In the genomic region with DNA sequence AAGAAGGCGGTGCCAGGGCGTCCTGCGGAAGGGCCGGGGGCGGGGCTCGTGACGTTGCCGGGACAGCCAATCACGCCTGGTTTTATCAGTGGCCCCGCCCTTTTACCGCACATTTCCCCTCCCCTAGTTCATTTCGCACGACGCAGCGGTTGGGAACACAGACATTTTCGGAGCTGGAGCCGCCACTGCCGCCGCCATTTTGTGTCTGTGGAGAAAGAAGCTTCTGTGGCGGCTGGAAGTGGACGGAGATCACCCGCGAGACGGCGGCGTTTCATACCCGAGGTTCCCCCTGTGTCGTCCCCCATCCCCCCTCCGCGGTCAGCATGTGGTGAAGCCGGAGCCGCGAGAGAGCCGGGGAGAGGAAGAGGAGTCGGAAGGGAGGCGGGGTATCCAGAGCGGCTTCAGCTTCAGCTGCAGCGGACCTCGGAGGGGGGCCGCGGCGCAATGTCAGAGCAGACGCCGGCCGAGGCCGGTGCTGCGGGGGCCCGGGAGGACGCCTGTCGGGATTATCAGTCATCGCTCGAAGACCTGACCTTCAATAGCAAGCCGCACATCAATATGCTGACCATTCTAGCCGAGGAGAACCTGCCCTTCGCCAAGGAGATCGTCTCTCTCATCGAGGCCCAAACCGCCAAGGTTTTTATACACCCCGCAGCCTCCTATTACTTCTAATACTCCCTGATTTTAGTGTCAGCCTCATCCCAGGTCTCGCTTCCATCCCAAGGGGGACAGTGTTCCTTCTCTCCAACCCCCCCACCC, we compare ENCODE assay signal across 1 cellular context.
TF ChIP-seq lines count a peak whose summit lies in the region.

A gene with protein sequence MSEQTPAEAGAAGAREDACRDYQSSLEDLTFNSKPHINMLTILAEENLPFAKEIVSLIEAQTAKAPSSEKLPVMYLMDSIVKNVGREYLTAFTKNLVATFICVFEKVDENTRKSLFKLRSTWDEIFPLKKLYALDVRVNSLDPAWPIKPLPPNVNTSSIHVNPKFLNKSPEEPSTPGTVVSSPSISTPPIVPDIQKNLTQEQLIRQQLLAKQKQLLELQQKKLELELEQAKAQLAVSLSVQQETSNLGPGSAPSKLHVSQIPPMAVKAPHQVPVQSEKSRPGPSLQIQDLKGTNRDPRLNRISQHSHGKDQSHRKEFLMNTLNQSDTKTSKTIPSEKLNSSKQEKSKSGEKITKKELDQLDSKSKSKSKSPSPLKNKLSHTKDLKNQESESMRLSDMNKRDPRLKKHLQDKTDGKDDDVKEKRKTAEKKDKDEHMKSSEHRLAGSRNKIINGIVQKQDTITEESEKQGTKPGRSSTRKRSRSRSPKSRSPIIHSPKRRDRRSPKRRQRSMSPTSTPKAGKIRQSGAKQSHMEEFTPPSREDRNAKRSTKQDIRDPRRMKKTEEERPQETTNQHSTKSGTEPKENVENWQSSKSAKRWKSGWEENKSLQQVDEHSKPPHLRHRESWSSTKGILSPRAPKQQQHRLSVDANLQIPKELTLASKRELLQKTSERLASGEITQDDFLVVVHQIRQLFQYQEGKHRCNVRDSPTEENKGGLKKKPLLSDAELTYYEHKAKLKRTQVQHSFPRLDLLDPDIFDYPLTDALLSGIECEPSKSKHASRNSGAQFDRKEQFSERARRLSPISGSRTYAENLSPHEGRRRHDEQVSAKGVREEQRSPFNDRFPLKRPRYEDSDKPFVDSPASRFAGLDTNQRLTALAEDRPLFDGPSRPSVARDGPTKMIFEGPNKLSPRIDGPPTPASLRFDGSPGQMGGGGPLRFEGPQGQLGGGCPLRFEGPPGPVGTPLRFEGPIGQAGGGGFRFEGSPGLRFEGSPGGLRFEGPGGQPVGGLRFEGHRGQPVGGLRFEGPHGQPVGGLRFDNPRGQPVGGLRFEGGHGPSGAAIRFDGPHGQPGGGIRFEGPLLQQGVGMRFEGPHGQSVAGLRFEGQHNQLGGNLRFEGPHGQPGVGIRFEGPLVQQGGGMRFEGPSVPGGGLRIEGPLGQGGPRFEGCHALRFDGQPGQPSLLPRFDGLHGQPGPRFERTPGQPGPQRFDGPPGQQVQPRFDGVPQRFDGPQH (N-terminal part only) (plus strand): TSS at position 136 of the 759 bp plus-strand sequence. CDS start 309 bp downstream, at position 445.

TF ChIP-seq in K562, 482 proteins besides CTCF, POLR2A, EP300 and RAD21 (continued from another document and continues in another):
- TF ChIP-seq, protein P1, sequence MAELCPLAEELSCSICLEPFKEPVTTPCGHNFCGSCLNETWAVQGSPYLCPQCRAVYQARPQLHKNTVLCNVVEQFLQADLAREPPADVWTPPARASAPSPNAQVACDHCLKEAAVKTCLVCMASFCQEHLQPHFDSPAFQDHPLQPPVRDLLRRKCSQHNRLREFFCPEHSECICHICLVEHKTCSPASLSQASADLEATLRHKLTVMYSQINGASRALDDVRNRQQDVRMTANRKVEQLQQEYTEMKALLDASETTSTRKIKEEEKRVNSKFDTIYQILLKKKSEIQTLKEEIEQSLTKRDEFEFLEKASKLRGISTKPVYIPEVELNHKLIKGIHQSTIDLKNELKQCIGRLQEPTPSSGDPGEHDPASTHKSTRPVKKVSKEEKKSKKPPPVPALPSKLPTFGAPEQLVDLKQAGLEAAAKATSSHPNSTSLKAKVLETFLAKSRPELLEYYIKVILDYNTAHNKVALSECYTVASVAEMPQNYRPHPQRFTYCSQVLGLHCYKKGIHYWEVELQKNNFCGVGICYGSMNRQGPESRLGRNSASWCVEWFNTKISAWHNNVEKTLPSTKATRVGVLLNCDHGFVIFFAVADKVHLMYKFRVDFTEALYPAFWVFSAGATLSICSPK (IDR thresholded peaks at IDR 0.05; ENCODE audit: borderline replicate concordance), result no peak
- TF ChIP-seq, protein P2, sequence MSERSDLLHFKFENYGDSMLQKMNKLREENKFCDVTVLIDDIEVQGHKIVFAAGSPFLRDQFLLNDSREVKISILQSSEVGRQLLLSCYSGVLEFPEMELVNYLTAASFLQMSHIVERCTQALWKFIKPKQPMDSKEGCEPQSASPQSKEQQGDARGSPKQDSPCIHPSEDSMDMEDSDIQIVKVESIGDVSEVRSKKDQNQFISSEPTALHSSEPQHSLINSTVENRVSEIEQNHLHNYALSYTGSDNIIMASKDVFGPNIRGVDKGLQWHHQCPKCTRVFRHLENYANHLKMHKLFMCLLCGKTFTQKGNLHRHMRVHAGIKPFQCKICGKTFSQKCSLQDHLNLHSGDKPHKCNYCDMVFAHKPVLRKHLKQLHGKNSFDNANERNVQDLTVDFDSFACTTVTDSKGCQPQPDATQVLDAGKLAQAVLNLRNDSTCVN (CRISPR knock-in tag; IDR thresholded peaks at IDR 0.05), result peak; percentile 73; the same call in 1 of the 2 replicates
- peak; percentile 37; the same call in 1 of the 2 replicates for TF ChIP-seq MYBL2 (IDR thresholded peaks at IDR 0.05; ENCODE audit: low read depth)
- no peak for TF ChIP-seq MYBL2 (CRISPR knock-in tag; IDR thresholded peaks at IDR 0.05; ENCODE audit: borderline replicate concordance)
- TF ChIP-seq NR2F6 (CRISPR knock-in tag; IDR thresholded peaks at IDR 0.05), result 0 out of 2 replicates have a peak, but pooled peaks have one; percentile 14
- TF ChIP-seq NCOA6 (IDR thresholded peaks at IDR 0.05), result no peak
- TF ChIP-seq SP1 (CRISPR knock-in tag; IDR thresholded peaks at IDR 0.05), result peak; percentile 96
- TF ChIP-seq ZNF175 (CRISPR knock-in tag; IDR thresholded peaks at IDR 0.05; ENCODE audit: low read depth), result no peak
- no peak for TF ChIP-seq ZNF41 (CRISPR knock-in tag; conservative IDR thresholded peaks at IDR 0.05)
- peak; percentile 49 for TF ChIP-seq NCOR1 (IDR thresholded peaks at IDR 0.05)
- TF ChIP-seq PHF8 (IDR thresholded peaks at IDR 0.05; ENCODE audit: borderline replicate concordance, low read length), result peak; percentile 73
- TF ChIP-seq HDGF (IDR thresholded peaks at IDR 0.05), result no peak
- no peak for TF ChIP-seq SLC30A9 (CRISPR knock-in tag; IDR thresholded peaks at IDR 0.05)
- no peak for TF ChIP-seq ZBTB17 (CRISPR knock-in tag; IDR thresholded peaks at IDR 0.05)
- TF ChIP-seq, protein P3, sequence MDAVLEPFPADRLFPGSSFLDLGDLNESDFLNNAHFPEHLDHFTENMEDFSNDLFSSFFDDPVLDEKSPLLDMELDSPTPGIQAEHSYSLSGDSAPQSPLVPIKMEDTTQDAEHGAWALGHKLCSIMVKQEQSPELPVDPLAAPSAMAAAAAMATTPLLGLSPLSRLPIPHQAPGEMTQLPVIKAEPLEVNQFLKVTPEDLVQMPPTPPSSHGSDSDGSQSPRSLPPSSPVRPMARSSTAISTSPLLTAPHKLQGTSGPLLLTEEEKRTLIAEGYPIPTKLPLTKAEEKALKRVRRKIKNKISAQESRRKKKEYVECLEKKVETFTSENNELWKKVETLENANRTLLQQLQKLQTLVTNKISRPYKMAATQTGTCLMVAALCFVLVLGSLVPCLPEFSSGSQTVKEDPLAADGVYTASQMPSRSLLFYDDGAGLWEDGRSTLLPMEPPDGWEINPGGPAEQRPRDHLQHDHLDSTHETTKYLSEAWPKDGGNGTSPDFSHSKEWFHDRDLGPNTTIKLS (IDR thresholded peaks at IDR 0.05; ENCODE audit: borderline replicate concordance, low read depth), result no peak
- TF ChIP-seq CEBPB (tag; IDR thresholded peaks at IDR 0.05), result no peak
- TF ChIP-seq TAF1 (IDR thresholded peaks at IDR 0.05; ENCODE audit: control insufficient read depth, extremely low read depth, insufficient read depth, low read length, severe bottlenecking), result peak; percentile 99
- TF ChIP-seq, protein P4, sequence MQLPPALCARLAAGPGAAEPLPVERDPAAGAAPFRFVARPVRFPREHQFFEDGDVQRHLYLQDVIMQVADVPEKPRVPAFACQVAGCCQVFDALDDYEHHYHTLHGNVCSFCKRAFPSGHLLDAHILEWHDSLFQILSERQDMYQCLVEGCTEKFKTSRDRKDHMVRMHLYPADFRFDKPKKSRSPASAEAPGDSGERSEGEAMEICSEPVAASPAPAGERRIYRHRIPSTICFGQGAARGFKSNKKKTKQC (CRISPR knock-in tag; IDR thresholded peaks at IDR 0.05), result 0 out of 2 replicates have a peak, but pooled peaks have one; percentile 24
- no peak for TF ChIP-seq MEF2A (IDR thresholded peaks at IDR 0.05; ENCODE audit: control insufficient read depth, low read depth, low read length)
- 0 out of 2 replicates have a peak, but pooled peaks have one; percentile 7 for TF ChIP-seq ARID2 (IDR thresholded peaks at IDR 0.05)
- TF ChIP-seq ZNF79 (CRISPR knock-in tag; IDR thresholded peaks at IDR 0.05; ENCODE audit: low read depth), result no peak
- TF ChIP-seq PTBP1 (IDR thresholded peaks at IDR 0.05; ENCODE audit: low read depth, low read length), result no peak
- TF ChIP-seq NEUROD1 (IDR thresholded peaks at IDR 0.05; ENCODE audit: borderline replicate concordance, low read depth, low read length, partially characterized antibody), result no peak
- no peak for TF ChIP-seq TRIM24 (IDR thresholded peaks at IDR 0.05)
- TF ChIP-seq, protein P5, sequence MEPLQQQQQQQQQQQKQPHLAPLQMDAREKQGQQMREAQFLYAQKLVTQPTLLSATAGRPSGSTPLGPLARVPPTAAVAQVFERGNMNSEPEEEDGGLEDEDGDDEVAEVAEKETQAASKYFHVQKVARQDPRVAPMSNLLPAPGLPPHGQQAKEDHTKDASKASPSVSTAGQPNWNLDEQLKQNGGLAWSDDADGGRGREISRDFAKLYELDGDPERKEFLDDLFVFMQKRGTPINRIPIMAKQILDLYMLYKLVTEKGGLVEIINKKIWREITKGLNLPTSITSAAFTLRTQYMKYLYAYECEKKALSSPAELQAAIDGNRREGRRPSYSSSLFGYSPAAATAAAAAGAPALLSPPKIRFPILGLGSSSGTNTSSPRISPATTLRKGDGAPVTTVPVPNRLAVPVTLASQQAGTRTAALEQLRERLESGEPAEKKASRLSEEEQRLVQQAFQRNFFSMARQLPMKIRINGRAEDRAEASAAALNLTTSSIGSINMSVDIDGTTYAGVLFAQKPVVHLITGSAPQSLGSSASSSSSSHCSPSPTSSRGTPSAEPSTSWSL (CRISPR knock-in tag; IDR thresholded peaks at IDR 0.05; ENCODE audit: borderline replicate concordance), result 0 out of 2 replicates have a peak, but pooled peaks have one; percentile 68
- TF ChIP-seq ZEB2 (IDR thresholded peaks at IDR 0.05), result no peak
- TF ChIP-seq, protein P6, sequence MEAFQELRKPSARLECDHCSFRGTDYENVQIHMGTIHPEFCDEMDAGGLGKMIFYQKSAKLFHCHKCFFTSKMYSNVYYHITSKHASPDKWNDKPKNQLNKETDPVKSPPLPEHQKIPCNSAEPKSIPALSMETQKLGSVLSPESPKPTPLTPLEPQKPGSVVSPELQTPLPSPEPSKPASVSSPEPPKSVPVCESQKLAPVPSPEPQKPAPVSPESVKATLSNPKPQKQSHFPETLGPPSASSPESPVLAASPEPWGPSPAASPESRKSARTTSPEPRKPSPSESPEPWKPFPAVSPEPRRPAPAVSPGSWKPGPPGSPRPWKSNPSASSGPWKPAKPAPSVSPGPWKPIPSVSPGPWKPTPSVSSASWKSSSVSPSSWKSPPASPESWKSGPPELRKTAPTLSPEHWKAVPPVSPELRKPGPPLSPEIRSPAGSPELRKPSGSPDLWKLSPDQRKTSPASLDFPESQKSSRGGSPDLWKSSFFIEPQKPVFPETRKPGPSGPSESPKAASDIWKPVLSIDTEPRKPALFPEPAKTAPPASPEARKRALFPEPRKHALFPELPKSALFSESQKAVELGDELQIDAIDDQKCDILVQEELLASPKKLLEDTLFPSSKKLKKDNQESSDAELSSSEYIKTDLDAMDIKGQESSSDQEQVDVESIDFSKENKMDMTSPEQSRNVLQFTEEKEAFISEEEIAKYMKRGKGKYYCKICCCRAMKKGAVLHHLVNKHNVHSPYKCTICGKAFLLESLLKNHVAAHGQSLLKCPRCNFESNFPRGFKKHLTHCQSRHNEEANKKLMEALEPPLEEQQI (IDR thresholded peaks at IDR 0.05), result no peak
- no peak for TF ChIP-seq NELFE (IDR thresholded peaks at IDR 0.05; ENCODE audit: insufficient read depth, insufficient read length)
- no peak for TF ChIP-seq ZNF140 (CRISPR knock-in tag; IDR thresholded peaks at IDR 0.05)
- no peak for TF ChIP-seq ZNF133 (CRISPR knock-in tag; IDR thresholded peaks at IDR 0.05)
- TF ChIP-seq, protein P7, sequence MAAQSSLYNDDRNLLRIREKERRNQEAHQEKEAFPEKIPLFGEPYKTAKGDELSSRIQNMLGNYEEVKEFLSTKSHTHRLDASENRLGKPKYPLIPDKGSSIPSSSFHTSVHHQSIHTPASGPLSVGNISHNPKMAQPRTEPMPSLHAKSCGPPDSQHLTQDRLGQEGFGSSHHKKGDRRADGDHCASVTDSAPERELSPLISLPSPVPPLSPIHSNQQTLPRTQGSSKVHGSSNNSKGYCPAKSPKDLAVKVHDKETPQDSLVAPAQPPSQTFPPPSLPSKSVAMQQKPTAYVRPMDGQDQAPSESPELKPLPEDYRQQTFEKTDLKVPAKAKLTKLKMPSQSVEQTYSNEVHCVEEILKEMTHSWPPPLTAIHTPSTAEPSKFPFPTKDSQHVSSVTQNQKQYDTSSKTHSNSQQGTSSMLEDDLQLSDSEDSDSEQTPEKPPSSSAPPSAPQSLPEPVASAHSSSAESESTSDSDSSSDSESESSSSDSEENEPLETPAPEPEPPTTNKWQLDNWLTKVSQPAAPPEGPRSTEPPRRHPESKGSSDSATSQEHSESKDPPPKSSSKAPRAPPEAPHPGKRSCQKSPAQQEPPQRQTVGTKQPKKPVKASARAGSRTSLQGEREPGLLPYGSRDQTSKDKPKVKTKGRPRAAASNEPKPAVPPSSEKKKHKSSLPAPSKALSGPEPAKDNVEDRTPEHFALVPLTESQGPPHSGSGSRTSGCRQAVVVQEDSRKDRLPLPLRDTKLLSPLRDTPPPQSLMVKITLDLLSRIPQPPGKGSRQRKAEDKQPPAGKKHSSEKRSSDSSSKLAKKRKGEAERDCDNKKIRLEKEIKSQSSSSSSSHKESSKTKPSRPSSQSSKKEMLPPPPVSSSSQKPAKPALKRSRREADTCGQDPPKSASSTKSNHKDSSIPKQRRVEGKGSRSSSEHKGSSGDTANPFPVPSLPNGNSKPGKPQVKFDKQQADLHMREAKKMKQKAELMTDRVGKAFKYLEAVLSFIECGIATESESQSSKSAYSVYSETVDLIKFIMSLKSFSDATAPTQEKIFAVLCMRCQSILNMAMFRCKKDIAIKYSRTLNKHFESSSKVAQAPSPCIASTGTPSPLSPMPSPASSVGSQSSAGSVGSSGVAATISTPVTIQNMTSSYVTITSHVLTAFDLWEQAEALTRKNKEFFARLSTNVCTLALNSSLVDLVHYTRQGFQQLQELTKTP (IDR thresholded peaks at IDR 0.05; ENCODE audit: low read depth in 1 of 2, partially characterized antibody in 2 of 2), result peak in 1 of 2 experiments; percentile 76
- 0 out of 2 replicates have a peak, but pooled peaks have one; percentile 52 for TF ChIP-seq RHOXF2B (CRISPR knock-in tag; conservative IDR thresholded peaks at IDR 0.05)
- no peak for TF ChIP-seq NUFIP1 (IDR thresholded peaks at IDR 0.05; ENCODE audit: partially characterized antibody)
- 0 out of 2 replicates have a peak, but pooled peaks have one; percentile 22 for TF ChIP-seq SRSF3 (IDR thresholded peaks at IDR 0.05; ENCODE audit: insufficient read depth, low read length)
- TF ChIP-seq SIX5 (IDR thresholded peaks at IDR 0.05; ENCODE audit: borderline replicate concordance in 1 of 2, insufficient read depth in 1 of 2, low read depth in 1 of 2, low read length in 2 of 2), result no peak
- TF ChIP-seq BMI1 (IDR thresholded peaks at IDR 0.05; ENCODE audit: low read length), result no peak
- TF ChIP-seq, protein P8, sequence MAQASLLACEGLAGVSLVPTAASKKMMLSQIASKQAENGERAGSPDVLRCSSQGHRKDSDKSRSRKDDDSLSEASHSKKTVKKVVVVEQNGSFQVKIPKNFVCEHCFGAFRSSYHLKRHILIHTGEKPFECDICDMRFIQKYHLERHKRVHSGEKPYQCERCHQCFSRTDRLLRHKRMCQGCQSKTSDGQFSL (CRISPR knock-in tag; IDR thresholded peaks at IDR 0.05), result no peak
- TF ChIP-seq, protein P8 (tag; IDR thresholded peaks at IDR 0.05), result no peak
